In the genomic region with DNA sequence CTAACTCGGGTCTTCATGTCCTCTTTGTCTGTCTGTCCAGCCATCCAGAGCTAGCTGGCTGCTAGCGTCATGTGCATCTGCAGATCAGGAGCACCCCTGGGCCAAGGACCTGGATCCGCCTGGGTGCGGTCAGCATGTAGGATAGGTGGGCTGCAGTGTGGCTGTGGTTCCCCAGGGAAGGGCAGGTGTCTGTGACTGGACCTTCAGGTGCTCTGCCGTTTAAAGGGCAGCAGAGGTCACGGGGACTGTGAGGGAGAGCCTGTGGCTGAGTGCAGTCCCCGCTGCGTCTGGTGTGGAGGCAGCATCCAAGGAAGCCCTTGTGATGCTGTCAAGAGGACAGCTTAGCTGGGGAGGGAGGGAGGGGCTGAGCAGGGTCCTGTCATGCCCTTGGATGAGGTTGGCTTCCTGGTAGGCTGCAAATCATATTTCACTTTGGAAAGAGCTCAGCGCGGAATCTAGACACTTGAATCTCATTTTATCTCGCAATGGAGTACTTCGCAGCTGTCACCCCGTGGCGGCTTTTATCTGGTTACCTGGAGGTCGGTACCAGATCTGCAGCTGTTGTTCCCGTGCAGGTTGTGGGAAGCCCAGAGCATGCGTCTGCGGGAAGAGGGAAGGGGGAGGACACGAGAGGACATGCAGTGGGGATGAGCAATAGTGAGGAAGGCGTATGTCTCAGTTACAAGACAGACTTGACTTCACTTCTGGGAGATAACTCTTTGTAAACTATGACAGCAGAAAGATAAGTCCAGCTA, we compare ENCODE assay signal across 15 cellular contexts. TPM values are rescaled to one million over a fixed set of nuclear protein-coding genes. Genes with fewer than 3 reads are reported as not detected.
A peak's percentile ranks its signal among the peaks of the same experiment; 100 is the strongest.
DNase-seq lines count a peak whose midpoint lies in the region; ATAC-seq and TF ChIP-seq lines count a peak whose summit lies in the region.
"Had no signal": no experiment of that assay in that cellular context is flagged by ENCODE, and none has a peak within 500 bp of the region (broad histone marks: within the 10 kb centered on the region; RNA-seq: fewer than 3 reads in every experiment).

No MANE protein-coding gene starts in this region.

- no peak overlapping the region for H3K27ac ChIP-seq in IMR-90 (ENCODE audit: insufficient read depth, low read length)
- H3K27ac ChIP-seq: KMS-11 had no signal

- no peak overlapping the region for H3K14ac ChIP-seq in IMR-90 (replicated peaks; ENCODE audit: low read depth, low read length)

- no peaks in the 10 kb centered on the region for H3K79me1 ChIP-seq in IMR-90 (ENCODE audit: low read depth in 1 of 2, low read length in 2 of 2)

- H2AK9ac ChIP-seq in IMR-90 (replicated peaks; ENCODE audit: low read depth, low read length, poor library complexity) = no peak overlapping the region

- CTCF ChIA-PET in IMR-90 (lab: Yijun Ruan, JAX) = no interaction called here

- H3K4me3 ChIP-seq in IMR-90 (ENCODE audit: insufficient read depth, low read depth, low read length) (no peak overlapping the region), lower leg skin (ENCODE audit: low read depth, poor library complexity, severe bottlenecking) (no peak overlapping the region)

- no peak overlapping the region for H2BK20ac ChIP-seq in IMR-90 (ENCODE audit: low read depth, low read length)

- no peaks in the 10 kb centered on the region for H4K20me1 ChIP-seq in IMR-90 (ENCODE audit: insufficient read depth, low read length)

- H2BK120ac ChIP-seq in IMR-90 (ENCODE audit: low read depth, low read length) = no peak overlapping the region

- H3K9me1 ChIP-seq in IMR-90 (ENCODE audit: insufficient read depth, low read length) = peaks cover 7% of the 10 kb centered on the region

- TF ChIP-seq RAD21 in IMR-90 (IDR thresholded peaks at IDR 0.05; ENCODE audit: low read length) = no peak

- no TSS peak for BruUV-seq in IMR-90 (replicated peaks; lab: Mats Ljungman, UMichigan)

- H3K4ac ChIP-seq in IMR-90 (ENCODE audit: low read depth, low read length) = no peak overlapping the region

- WGBS in IMR-90 (ENCODE audit: extremely low coverage in 2 of 2, insufficient read length in 1 of 2), 2 experiments = 60% methylated on average over 11 of the region's 20 CpGs; no CpG with 5 or more reads in 1 of the 2 experiments
- WGBS in lower leg skin, 2 donors = 62 to 65% methylated on average over 19 to 20 of the region's 20 CpGs

- no peak overlapping the region for H3K56ac ChIP-seq in IMR-90 (ENCODE audit: extremely low read depth, insufficient read depth, low read length)

- TF ChIP-seq CTCF in IMR-90 (conservative IDR thresholded peaks at IDR 0.05; ENCODE audit: low read depth, low read length) = no peak
- no peak for TF ChIP-seq CTCF in lower leg skin (IDR thresholded peaks at IDR 0.05)
- TF ChIP-seq CTCF in endothelial cell (IDR thresholded peaks at IDR 0.05; ENCODE audit: unreplicated experiment) = no peak

- H2AFZ ChIP-seq in IMR-90 (replicated peaks; ENCODE audit: low read length, poor library complexity) = peak overlapping the region; percentile 77

- no peak overlapping the region for H3K4me2 ChIP-seq in IMR-90 (ENCODE audit: low read depth, low read length)
- H3K4me2 ChIP-seq: KMS-11 had no signal

- H3K23ac ChIP-seq in IMR-90 (ENCODE audit: low read depth, low read length) = no peak overlapping the region

- H4K5ac ChIP-seq in IMR-90 (ENCODE audit: low read depth, low read length) = no peak overlapping the region

- H3K4me1 Mint-ChIP-seq in endothelial cell (ENCODE audit: unreplicated experiment) = peaks cover 64% of the 10 kb centered on the region

- no peak overlapping the region for H3K9ac ChIP-seq in IMR-90 (ENCODE audit: low read depth, low read length)
- H3K9ac ChIP-seq: KMS-11 had no signal

- POLR2A ChIA-PET in IMR-90 (lab: Charles Lee; ENCODE audit: unreplicated experiment) = no interaction called here

- in situ Hi-C loops in IMR-90 (cut with MboI; ENCODE audit: low sequenced_read_pairs) = loop anchor here (25.0 kb wide), 1 partner anchor 1009 kb away; no protein-coding TSS in a partner anchor

- intact Hi-C loops in IMR-90 (cut with micrococcal nuclease) = no loop called here
- intact Hi-C loops in lower leg skin (cut with DNase I; ENCODE audit: low total_unique reads) = no loop called here

- peaks cover 15% of the 10 kb centered on the region for H3K27me3 Mint-ChIP-seq in endothelial cell (ENCODE audit: unreplicated experiment)

- TF ChIP-seq POLR2A in IMR-90 (IDR thresholded peaks at IDR 0.05; ENCODE audit: low read depth, low read length) (no peak), lower leg skin (IDR thresholded peaks at IDR 0.05) (no peak)

- no peak overlapping the region for H4K8ac ChIP-seq in IMR-90 (ENCODE audit: low read depth in 2 of 2, low read length in 2 of 2)

- peaks cover 6% of the 10 kb centered on the region for H3K4me1 ChIP-seq in IMR-90 (ENCODE audit: control insufficient read depth, insufficient read depth, low read length)

- no peak overlapping the region; the same call in 1 of the 2 replicates for H2AK5ac ChIP-seq in IMR-90 (ENCODE audit: low read depth, low read length)

- no peak overlapping the region for H2BK5ac ChIP-seq in IMR-90 (ENCODE audit: low read depth, low read length, poor library complexity, severe bottlenecking)

- no peak overlapping the region for H3K4me3 Mint-ChIP-seq in endothelial cell (ENCODE audit: unreplicated experiment)
- H3K4me3 Mint-ChIP-seq: activated naive CD4-positive, alpha-beta T cell treated with anti-CD3 and anti-CD28 coated beads, Interleukin-2, amount 10 ng/mL, durations not matched to agents 7 days and 5 days; CD4-positive, alpha-beta T cell; naive thymus-derived CD8-positive, alpha-beta T cell had no signal

- DNase-seq in DMS153 (lab: John Stamatoyannopoulos, UW) (peak; percentile 68), IMR-90 (peak; percentile 38), NCI-H82 treated with DMSO at 0.1 percent for 48 hours (lab: John Stamatoyannopoulos, UW; ENCODE audit: unreplicated experiment) (peak; percentile 80), myocyte (ENCODE audit: low read depth) (peak; percentile 88), activated gamma-delta T cell (lab: John Stamatoyannopoulos, UW) (no peak), lower leg skin (ENCODE audit: low spot score in 2 of 2) (no peak), endothelial cell (ENCODE audit: low spot score) (no peak)
- DNase-seq: activated naive CD4-positive, alpha-beta T cell treated with anti-CD3 and anti-CD28 coated beads, Interleukin-2, amount 10 ng/mL, durations not matched to agents 7 days and 5 days; CD4-positive, alpha-beta T cell; central memory CD4-positive, alpha-beta T cell; glutamatergic neuron; SHP77 treated with DMSO at 0.1 percent for 48 hours had no signal

- H3K36me3 Mint-ChIP-seq in endothelial cell (ENCODE audit: low read depth, unreplicated experiment) = peaks cover 19% of the 10 kb centered on the region
- H3K36me3 Mint-ChIP-seq: naive thymus-derived CD8-positive, alpha-beta T cell had no signal

- H3K27ac Mint-ChIP-seq in endothelial cell (ENCODE audit: unreplicated experiment) = no peak overlapping the region
- H3K27ac Mint-ChIP-seq: activated naive CD4-positive, alpha-beta T cell treated with anti-CD3 and anti-CD28 coated beads, Interleukin-2, amount 10 ng/mL, durations not matched to agents 7 days and 5 days; CD4-positive, alpha-beta T cell had no signal

- no peak overlapping the region for H4K91ac ChIP-seq in IMR-90 (ENCODE audit: insufficient read depth, low read depth, low read length)

- H3K18ac ChIP-seq in IMR-90 (ENCODE audit: low read depth, low read length) = no peak overlapping the region

- no peaks in the 10 kb centered on the region for H3K9me3 Mint-ChIP-seq in endothelial cell (ENCODE audit: unreplicated experiment)
- H3K9me3 Mint-ChIP-seq: CD4-positive, alpha-beta T cell; naive thymus-derived CD8-positive, alpha-beta T cell had no signal

- H2BK15ac ChIP-seq in IMR-90 (ENCODE audit: low read depth, low read length) = no peak overlapping the region

- no peaks in the 10 kb centered on the region for H3K36me3 ChIP-seq in IMR-90 (ENCODE audit: control insufficient read depth, insufficient read depth, low read length)

- dilution Hi-C loops in IMR-90 (cut with HindIII; ENCODE audit: low sequenced_read_pairs, unreplicated experiment) = no loop called here

- H3K27me3 ChIP-seq in IMR-90 (ENCODE audit: control insufficient read depth, insufficient read depth, low read length) = peaks cover 11% of the 10 kb centered on the region; the same call in 1 of the 2 replicates

- ATAC-seq in IMR-90 (ENCODE audit: low read depth) (peak; percentile 38; the same call in 1 of the 2 replicates), GM18873 (IDR thresholded peaks at IDR 0.05; ENCODE audit: low FRiP score, unreplicated experiment) (no peak)
- ATAC-seq: naive thymus-derived CD8-positive, alpha-beta T cell had no signal

- no peaks in the 10 kb centered on the region for H3K9me3 ChIP-seq in IMR-90 (ENCODE audit: control insufficient read depth, insufficient read depth, low read length)

TF ChIP-seq in IMR-90, 13 proteins besides CTCF, POLR2A, EP300 and RAD21:
- TF ChIP-seq BHLHE40 (IDR thresholded peaks at IDR 0.05; ENCODE audit: low read depth, low read length) (peak; percentile 10; the same call in 1 of the 2 replicates), MXI1 (IDR thresholded peaks at IDR 0.05; ENCODE audit: borderline replicate concordance, low read depth, low read length) (no peak)

RNA-seq across cellular contexts. Expression of gene RALB, which starts 5.9 kb away (rescaled TPM):
- 53.6 and 75.3 TPM in 2 replicates for total RNA-seq in IMR-90 (2012; rRNA removed)
- 38.0 and 54.7 TPM in 2 replicates for polyA plus RNA-seq in IMR-90 (2012; rRNA removed)
- 14.8 and 19.0 TPM in 2 replicates for polyA plus RNA-seq in IMR-90 (2012; cell fraction: cytosol; rRNA removed)
- polyA plus RNA-seq in IMR-90 (2012; cell fraction: nucleus; rRNA removed; ENCODE audit: low replicate concordance) = 4.3 and 18.5 TPM in 2 replicates
- 34.2 and 34.5 TPM in 2 replicates for total RNA-seq in myocyte
- 41.5 TPM for polyA plus RNA-seq in myocyte (2012)
- total RNA-seq in lower leg skin = 10 to 100 TPM; 22.4 to 42.8 (median 34.9) TPM
- total RNA-seq in endothelial cell (ENCODE audit: unreplicated experiment) = 367 TPM

RNA-seq across cellular contexts. Expression of gene TMEM185B, which starts 23.5 kb away (rescaled TPM):
- total RNA-seq in IMR-90 (2012; rRNA removed) = 16.4 and 17.7 TPM in 2 replicates
- 25.2 and 26.1 TPM in 2 replicates for polyA plus RNA-seq in IMR-90 (2012; rRNA removed)
- polyA plus RNA-seq in IMR-90 (2012; cell fraction: cytosol; rRNA removed) = 21.9 and 30.3 TPM in 2 replicates
- 8.1 and 11.7 TPM in 2 replicates for polyA plus RNA-seq in IMR-90 (2012; cell fraction: nucleus; rRNA removed; ENCODE audit: low replicate concordance)
- 27.1 and 27.6 TPM in 2 replicates for total RNA-seq in myocyte
- 19.9 TPM for polyA plus RNA-seq in myocyte (2012)
- total RNA-seq in lower leg skin = 10 to 100 TPM; 21.0 to 33.3 (median 25.4) TPM
- total RNA-seq in endothelial cell (ENCODE audit: unreplicated experiment) = 38.4 TPM

Comparison
In these comparisons a context has a peak if more than half of its experiments do, and no peak if none do; other contexts are left out.
1. DNase-seq: peak in DMS153 (single experiment), IMR-90 (single experiment), NCI-H82 treated with DMSO at 0.1 percent for 48 hours (single experiment) and myocyte (single experiment); none in activated gamma-delta T cell (single experiment), lower leg skin (0 of 2) and endothelial cell (single experiment).